In genomic region chrX:116111497-116111896, GRCh38 we compare ENCODE assay signal across 22 cellular contexts. TPM values are rescaled to one million over a fixed set of nuclear protein-coding genes. Genes with fewer than 3 reads are reported as not detected.
DNase-seq lines count a peak whose midpoint lies in the region; ATAC-seq, FAIRE-seq and TF ChIP-seq lines count a peak whose summit lies in the region.
"Had no signal": no experiment of that assay in that cellular context is flagged by ENCODE, and none has a peak within 500 bp of the region (broad histone marks: within the 10 kb centered on the region; RNA-seq: fewer than 3 reads in every experiment).

No MANE protein-coding gene starts in this region.

- H3K36me3 ChIP-seq in BLaER1: no peaks in the 10 kb centered on the region
- no peaks in the 10 kb centered on the region for H3K36me3 ChIP-seq in kidney (ENCODE audit: control insufficient read depth in 1 of 2, insufficient read depth in 2 of 2, low read length in 2 of 2)

- H3K4me1 ChIP-seq in BLaER1 (peaks cover 20% of the 10 kb centered on the region), kidney (ENCODE audit: control insufficient read depth in 1 of 2, insufficient read depth in 1 of 2, low read depth in 1 of 2, low read length in 2 of 2) (no peaks in the 10 kb centered on the region)

- H3K27ac ChIP-seq in BLaER1: no peak overlapping the region
- no peak overlapping the region for H3K27ac ChIP-seq in kidney (ENCODE audit: low read depth in 2 of 2, low read length in 2 of 2)
- H3K27ac ChIP-seq in dorsolateral prefrontal cortex: no peak overlapping the region
- H3K27ac ChIP-seq: C4-2B, GM23248, HL-60 had no signal

- ATAC-seq in GM21367 (IDR thresholded peaks at IDR 0.05; ENCODE audit: unreplicated experiment) (peak; percentile 31), GM21786 (IDR thresholded peaks at IDR 0.05; ENCODE audit: unreplicated experiment) (peak; percentile 25), GM18909 (IDR thresholded peaks at IDR 0.05; ENCODE audit: poor library complexity, unreplicated experiment) (no peak)

- no peaks in the 10 kb centered on the region for H4K20me1 ChIP-seq in BLaER1

- FAIRE-seq in kidney (lab: Jason Lieb, UNC): no peak
- FAIRE-seq: D721Med, G401.6, GM12891 had no signal

- H3K9ac ChIP-seq in BLaER1 (no peak overlapping the region), kidney (ENCODE audit: low read length in 2 of 2) (no peak overlapping the region)
- H3K9ac ChIP-seq: GM23248 had no signal

- H3K4me3 ChIP-seq in BLaER1 (no peak overlapping the region), kidney (ENCODE audit: low read length in 2 of 2) (no peak overlapping the region), dorsolateral prefrontal cortex (no peak overlapping the region)
- H3K4me3 ChIP-seq: GM23248 had no signal

- peak overlapping the region; percentile 56 for H3K4me2 ChIP-seq in BLaER1

- TF ChIP-seq CTCF in kidney (IDR thresholded peaks at IDR 0.05; ENCODE audit: borderline replicate concordance, extremely low read depth, insufficient read depth): no peak
- TF ChIP-seq CTCF in dorsolateral prefrontal cortex (IDR thresholded peaks at IDR 0.05 in 54 of 56, conservative IDR thresholded peaks at IDR 0.05 in 2 of 56; ENCODE audit: low read depth in 1 of 56, partially characterized antibody in 56 of 56): no peak

- H3K27me3 ChIP-seq in BLaER1 (peaks cover 41% of the 10 kb centered on the region), dorsolateral prefrontal cortex (peaks cover 0 to 57% (median 10%) of the 10 kb centered on the region in 45 donors)

- DNase-seq in kidney (peak; percentile 36), dorsolateral prefrontal cortex (no peak), epidermal melanocyte (ENCODE audit: insufficient read length, low spot score) (no peak)
- no peak for DNase-seq in activated CD4-positive, alpha-beta T cell treated with anti-CD3 and anti-CD28 coated beads for 1 hour
- DNase-seq: 8988T; AML-193; CD4-positive, alpha-beta memory T cell; COR-L47; DMS153; DMS79 treated with DMSO at 0.1 percent for 48 hours; EL; GM23248; H7 had no signal

- intact Hi-C loops in kidney (cut with DNase I): no loop called here
- intact Hi-C loops in dorsolateral prefrontal cortex (cut with DNase I): no loop called here

- H3K9me3 ChIP-seq in BLaER1 (peaks cover 8% of the 10 kb centered on the region; the same call in 1 of the 2 replicates), kidney (ENCODE audit: control insufficient read depth in 1 of 2, low read length in 2 of 2) (no peaks in the 10 kb centered on the region)

RNA-seq across cellular contexts. Expression of gene AGTR2, which starts 59.0 kb away (rescaled TPM):
- total RNA-seq in kidney (0.19 TPM), dorsolateral prefrontal cortex (under 1 TPM in 5 of 120 experiments, not detected in 115; 0.13 to 0.40 (median 0.20) TPM)
- not detected for polyA plus RNA-seq in kidney (ENCODE audit: insufficient read depth, low read depth, low replicate concordance)
- total RNA-seq: CD4-positive, alpha-beta memory T cell; GM23248; H7 had no signal
- polyA plus RNA-seq: CD4-positive, alpha-beta memory T cell; GM23248 had no signal
